ENCODE assay signal across 15 cellular contexts in genomic region chr14:68713782-68714181, GRCh38.
DNase-seq lines count a peak whose midpoint lies in the region; ATAC-seq lines count a peak whose summit lies in the region.
"Had no signal": no experiment of that assay in that cellular context is flagged by ENCODE, and none has a peak within 500 bp of the region (broad histone marks: within the 10 kb centered on the region; RNA-seq: fewer than 3 reads in every experiment).

No MANE protein-coding gene starts in this region.

- H3K18ac ChIP-seq in mesenchymal stem cell (ENCODE audit: low read depth in 1 of 2, low read length in 2 of 2), result no peak overlapping the region

- no peak for DNase-seq in activated CD4-positive, alpha-beta T cell treated with anti-CD3 and anti-CD28 coated beads, Interleukin-2, amount 10 ng/mL, durations not matched to agents 24 days and 14 days
- no peak for DNase-seq in activated CD4-positive, alpha-beta T cell treated with anti-CD3 and anti-CD28 coated beads, Interleukin-2, amount 50 U/mL, for 48 hours
- DNase-seq in T-helper 17 cell, result no peak
- DNase-seq in mesenchymal stem cell, result no peak
- no peak for DNase-seq in stimulated activated effector memory CD8-positive, alpha-beta T cell treated with anti-CD3 and anti-CD28 coated beads, Interleukin-12 subunit alpha, Interleukin-12 subunit beta, amount 100 ng/mL, for 72 hours (ENCODE audit: low spot score in 2 of 2)
- no peak for DNase-seq in A172 (ENCODE audit: low spot score)
- no peak for DNase-seq in GM03348 (ENCODE audit: low spot score)
- DNase-seq in stimulated activated CD4-positive, alpha-beta T cell treated with anti-CD3 and anti-CD28 coated beads, Interleukin-12 subunit alpha, Interleukin-12 subunit beta, amount 100 ng/mL, for 4 hours, result no peak
- DNase-seq: GF-D8, Kasumi-1, NCI-H1105, NCI-H1694, NCI-H524 treated with DMSO at 0.1 percent for 48 hours had no signal

- peak overlapping the region; percentile 13 for H3K27ac Mint-ChIP-seq in activated CD4-positive, alpha-beta T cell treated with anti-CD3 and anti-CD28 coated beads, Interleukin-2, amount 10 ng/mL, durations not matched to agents 24 days and 14 days
- H3K27ac Mint-ChIP-seq in T-helper 17 cell, result peak overlapping the region; percentile 88
- peak overlapping the region; percentile 81 for H3K27ac Mint-ChIP-seq in stimulated activated effector memory CD8-positive, alpha-beta T cell treated with anti-CD3 and anti-CD28 coated beads, Interleukin-12 subunit alpha, Interleukin-12 subunit beta, amount 100 ng/mL, for 72 hours

- H3K4me3 Mint-ChIP-seq in activated CD4-positive, alpha-beta T cell treated with anti-CD3 and anti-CD28 coated beads, Interleukin-2, amount 10 ng/mL, durations not matched to agents 24 days and 14 days, result no peak overlapping the region
- no peak overlapping the region for H3K4me3 Mint-ChIP-seq in T-helper 17 cell
- no peak overlapping the region for H3K4me3 Mint-ChIP-seq in stimulated activated effector memory CD8-positive, alpha-beta T cell treated with anti-CD3 and anti-CD28 coated beads, Interleukin-12 subunit alpha, Interleukin-12 subunit beta, amount 100 ng/mL, for 72 hours

- no peaks in the 10 kb centered on the region for H3K27me3 ChIP-seq in mesenchymal stem cell (ENCODE audit: control insufficient read depth in 1 of 2, insufficient read depth in 1 of 2, low read length in 2 of 2)

- no peaks in the 10 kb centered on the region for H3K9me3 ChIP-seq in T-helper 17 cell (ENCODE audit: control insufficient read depth, low read length, poor library complexity, severe bottlenecking)
- no peaks in the 10 kb centered on the region for H3K9me3 ChIP-seq in mesenchymal stem cell (ENCODE audit: control insufficient read depth, low read length)

- peaks cover 33% of the 10 kb centered on the region for H3K4me1 Mint-ChIP-seq in activated CD4-positive, alpha-beta T cell treated with anti-CD3 and anti-CD28 coated beads, Interleukin-2, amount 10 ng/mL, durations not matched to agents 24 days and 14 days
- peaks cover 38% of the 10 kb centered on the region for H3K4me1 Mint-ChIP-seq in T-helper 17 cell
- H3K4me1 Mint-ChIP-seq in stimulated activated effector memory CD8-positive, alpha-beta T cell treated with anti-CD3 and anti-CD28 coated beads, Interleukin-12 subunit alpha, Interleukin-12 subunit beta, amount 100 ng/mL, for 72 hours, result peaks cover 57% of the 10 kb centered on the region

- H2BK12ac ChIP-seq in mesenchymal stem cell (ENCODE audit: low read length in 2 of 2), result peak overlapping the region in 1 of 2 experiments; percentile 21

- no peak overlapping the region for H4K91ac ChIP-seq in mesenchymal stem cell (ENCODE audit: low read length)

- H3K9ac ChIP-seq in mesenchymal stem cell (ENCODE audit: low read length), result no peak overlapping the region

- H2BK5ac ChIP-seq in mesenchymal stem cell (ENCODE audit: low read depth, low read length, poor library complexity, severe bottlenecking), result no peak overlapping the region

- no peak overlapping the region for H2AFZ ChIP-seq in mesenchymal stem cell (ENCODE audit: low read depth, low read length)

- no peak overlapping the region for H3K23ac ChIP-seq in mesenchymal stem cell (ENCODE audit: low read length in 2 of 2)

- no peaks in the 10 kb centered on the region for H3K79me1 ChIP-seq in mesenchymal stem cell (replicated peaks; ENCODE audit: low read length, poor library complexity, severe bottlenecking)

- intact Hi-C loops in activated CD4-positive, alpha-beta T cell treated with anti-CD3 and anti-CD28 coated beads, Interleukin-2, amount 10 ng/mL, durations not matched to agents 24 days and 14 days (cut with micrococcal nuclease), result loop anchor here (2.0 kb wide), 1 partner anchor 17 kb away; no protein-coding TSS in a partner anchor

- no peaks in the 10 kb centered on the region for H3K36me3 Mint-ChIP-seq in activated CD4-positive, alpha-beta T cell treated with anti-CD3 and anti-CD28 coated beads, Interleukin-2, amount 10 ng/mL, durations not matched to agents 24 days and 14 days (ENCODE audit: low read depth)
- no peaks in the 10 kb centered on the region for H3K36me3 Mint-ChIP-seq in T-helper 17 cell (ENCODE audit: low read depth)
- H3K36me3 Mint-ChIP-seq in stimulated activated effector memory CD8-positive, alpha-beta T cell treated with anti-CD3 and anti-CD28 coated beads, Interleukin-12 subunit alpha, Interleukin-12 subunit beta, amount 100 ng/mL, for 72 hours, result no peaks in the 10 kb centered on the region

- peak overlapping the region; percentile 90 for H2BK15ac ChIP-seq in mesenchymal stem cell (ENCODE audit: low read depth, poor library complexity, severe bottlenecking)

- peaks cover 2% of the 10 kb centered on the region for H3K4me1 ChIP-seq in mesenchymal stem cell (ENCODE audit: control insufficient read depth, insufficient read depth, low read depth, low read length)

- H3K36me3 ChIP-seq in mesenchymal stem cell (ENCODE audit: control insufficient read depth in 1 of 2, insufficient read depth in 2 of 2, low read depth in 1 of 2, low read length in 2 of 2), result no peaks in the 10 kb centered on the region

- H3K27me3 Mint-ChIP-seq in activated CD4-positive, alpha-beta T cell treated with anti-CD3 and anti-CD28 coated beads, Interleukin-2, amount 10 ng/mL, durations not matched to agents 24 days and 14 days, result no peaks in the 10 kb centered on the region
- H3K27me3 Mint-ChIP-seq in T-helper 17 cell, result no peaks in the 10 kb centered on the region

- no peak overlapping the region for H3K27ac ChIP-seq in mesenchymal stem cell (ENCODE audit: low read length, poor library complexity, severe bottlenecking)
- H3K27ac ChIP-seq: 22Rv1 had no signal

- H2BK120ac ChIP-seq in mesenchymal stem cell (ENCODE audit: low read depth, low read length), result no peak overlapping the region

- H4K8ac ChIP-seq in mesenchymal stem cell (ENCODE audit: low read length), result no peak overlapping the region

- no peak overlapping the region for H3K4ac ChIP-seq in mesenchymal stem cell (ENCODE audit: low read depth in 1 of 2, low read length in 2 of 2)

- ATAC-seq in T-helper 17 cell, result no peak
- ATAC-seq in stimulated activated effector memory CD8-positive, alpha-beta T cell treated with anti-CD3 and anti-CD28 coated beads, Interleukin-12 subunit alpha, Interleukin-12 subunit beta, amount 100 ng/mL, for 72 hours, result no peak
- ATAC-seq: Panc1 had no signal

- H3K4me3 ChIP-seq in mesenchymal stem cell (ENCODE audit: insufficient read depth in 1 of 2, low read depth in 1 of 2, low read length in 2 of 2), result no peak overlapping the region

- H2AK5ac ChIP-seq in mesenchymal stem cell (ENCODE audit: low read length, severe bottlenecking), result peak overlapping the region; percentile 41

- no peaks in the 10 kb centered on the region for H3K9me3 Mint-ChIP-seq in activated CD4-positive, alpha-beta T cell treated with anti-CD3 and anti-CD28 coated beads, Interleukin-2, amount 10 ng/mL, durations not matched to agents 24 days and 14 days
- H3K9me3 Mint-ChIP-seq in stimulated activated effector memory CD8-positive, alpha-beta T cell treated with anti-CD3 and anti-CD28 coated beads, Interleukin-12 subunit alpha, Interleukin-12 subunit beta, amount 100 ng/mL, for 72 hours, result no peaks in the 10 kb centered on the region

- H3K14ac ChIP-seq in mesenchymal stem cell (ENCODE audit: low read length in 2 of 2), result peak overlapping the region in 1 of 2 experiments; percentile 3

- H3K4me2 ChIP-seq in mesenchymal stem cell (ENCODE audit: low read length, poor library complexity, severe bottlenecking), result no peak overlapping the region

- 73% methylated on average over 7 of the region's 7 CpGs for WGBS in mesenchymal stem cell

Comparison
In these comparisons a context has a peak if more than half of its experiments do, and no peak if none do; other contexts are left out.
1. H3K27ac Mint-ChIP-seq: peak in every context shown above with its lines; median percentile 88 in T-helper 17 cell; 81 in stimulated activated effector memory CD8-positive, alpha-beta T cell treated with anti-CD3 and anti-CD28 coated beads, Interleukin-12 subunit alpha, Interleukin-12 subunit beta, amount 100 ng/mL, for 72 hours; 13 in activated CD4-positive, alpha-beta T cell treated with anti-CD3 and anti-CD28 coated beads, Interleukin-2, amount 10 ng/mL, durations not matched to agents 24 days and 14 days.